10 cellular contexts compared by ENCODE assay signal in genomic region chr9:98121096-98121495, GRCh38. TPM values are rescaled to one million over a fixed set of nuclear protein-coding genes. Genes with fewer than 3 reads are reported as not detected.
DNase-seq lines count a peak whose midpoint lies in the region; ATAC-seq, FAIRE-seq and TF ChIP-seq lines count a peak whose summit lies in the region.
"Had no signal": no experiment of that assay in that cellular context is flagged by ENCODE, and none has a peak within 500 bp of the region (broad histone marks: within the 10 kb centered on the region; RNA-seq: fewer than 3 reads in every experiment).

No MANE protein-coding gene starts in this region.

- no peak for FAIRE-seq in urothelium cell line (lab: Jason Lieb, UNC)

- no peak overlapping the region for H3K4ac ChIP-seq in mesendoderm (ENCODE audit: low read depth, low read length)

- no peak overlapping the region for H2BK5ac ChIP-seq in mesendoderm (ENCODE audit: low read length)

- H3K27me3 ChIP-seq in BLaER1 (no peaks in the 10 kb centered on the region), HL-60 (ENCODE audit: insufficient read depth, poor library complexity, severe bottlenecking) (no peaks in the 10 kb centered on the region), mesendoderm (ENCODE audit: insufficient read depth, low read length, poor library complexity) (no peaks in the 10 kb centered on the region)

- TF ChIP-seq CTCF in HL-60 (IDR thresholded peaks at IDR 0.05; ENCODE audit: insufficient read depth, low read length) (no peak), GM13977 (IDR thresholded peaks at IDR 0.05; ENCODE audit: extremely low read depth, insufficient read depth, missing control alignments) (no peak)

- no peaks in the 10 kb centered on the region for H3K79me2 ChIP-seq in mesendoderm (ENCODE audit: control insufficient read depth, insufficient read depth, low read length)

- H4K5ac ChIP-seq in mesendoderm (ENCODE audit: low read length), result no peak overlapping the region

- H2BK120ac ChIP-seq in mesendoderm (ENCODE audit: low read depth, low read length), result no peak overlapping the region

- H3K4me2 ChIP-seq in BLaER1 (peak overlapping the region; percentile 54), mesendoderm (ENCODE audit: low read length) (no peak overlapping the region)

- no peak overlapping the region for H4K8ac ChIP-seq in mesendoderm (ENCODE audit: low read depth, low read length)

- H3K27ac ChIP-seq in BLaER1, result no peak overlapping the region
- H3K27ac ChIP-seq in HL-60 (replicated peaks), result peak overlapping the region; percentile 96
- H3K27ac ChIP-seq in mesendoderm (ENCODE audit: low read depth, low read length), result no peak overlapping the region

- H3K4me3 ChIP-seq in BLaER1 (no peak overlapping the region), HL-60 (replicated peaks; ENCODE audit: insufficient read depth, low read length) (no peak overlapping the region), mesendoderm (ENCODE audit: low read length) (no peak overlapping the region)

- no CpG with 5 or more reads among the region's 3 CpGs for WGBS in mesendoderm (ENCODE audit: extremely low coverage, insufficient coverage, low lambda C conversion rate)

- in situ Hi-C loops in GM13977 (cut with MboI; ENCODE audit: low pct_unique_long_range_greater_than_20kb, low sequenced_read_pairs, unreplicated experiment), result no loop called here

- no peak overlapping the region for H2BK15ac ChIP-seq in mesendoderm (replicated peaks; ENCODE audit: low read depth)

- H3K9ac ChIP-seq in BLaER1 (no peak overlapping the region), mesendoderm (ENCODE audit: low read length) (no peak overlapping the region)

- H3K9me3 ChIP-seq in BLaER1, result no peaks in the 10 kb centered on the region

- ATAC-seq in HG02798 (IDR thresholded peaks at IDR 0.05; ENCODE audit: poor library complexity, unreplicated experiment), result no peak
- ATAC-seq: Panc1 had no signal

- DNase-seq in HL-60 (ENCODE audit: low read depth in 1 of 2, low spot score in 1 of 2) (peak in 1 of 2 experiments; percentile 66), kidney tubule cell (ENCODE audit: low spot score) (peak; percentile 85), urothelium cell line (ENCODE audit: low spot score) (no peak), GM13977 (ENCODE audit: low spot score) (no peak), mesendoderm (no peak)
- DNase-seq in activated CD4-positive, alpha-beta memory T cell treated with anti-CD3 and anti-CD28 coated beads, Interleukin-2, amount 10 ng/mL, durations not matched to agents 7 days and 5 days, result no peak

- no peaks in the 10 kb centered on the region for H3K9me3 Mint-ChIP-seq in activated CD4-positive, alpha-beta memory T cell treated with anti-CD3 and anti-CD28 coated beads, Interleukin-2, amount 10 ng/mL, durations not matched to agents 7 days and 5 days
- H3K9me3 Mint-ChIP-seq: nephron had no signal

- POLR2A ChIA-PET in activated CD4-positive, alpha-beta memory T cell treated with anti-CD3 and anti-CD28 coated beads, Interleukin-2, amount 10 ng/mL, durations not matched to agents 7 days and 5 days (lab: Charles Lee), result interaction anchor here (0.9 to 7.4 kb wide), 9 partner anchors 8 to 199 kb away, joined by 3 to 221 read pairs (median 4); partner anchors contain the start of genes ANP32B, CORO2A, NANS and TBC1D2

- no peak overlapping the region for H3K4me3 Mint-ChIP-seq in activated CD4-positive, alpha-beta memory T cell treated with anti-CD3 and anti-CD28 coated beads, Interleukin-2, amount 10 ng/mL, durations not matched to agents 7 days and 5 days

- H3K56ac ChIP-seq in mesendoderm (ENCODE audit: low read length), result no peak overlapping the region

- no peak overlapping the region for H2AK5ac ChIP-seq in mesendoderm (ENCODE audit: low read length)

- H3K4me1 ChIP-seq in BLaER1 (peaks cover 79% of the 10 kb centered on the region), mesendoderm (ENCODE audit: control insufficient read depth, low read depth, low read length) (no peaks in the 10 kb centered on the region)

- CTCF ChIA-PET in activated CD4-positive, alpha-beta memory T cell treated with anti-CD3 and anti-CD28 coated beads, Interleukin-2, amount 10 ng/mL, durations not matched to agents 7 days and 5 days (lab: Charles Lee), result interaction anchor here (1.3 to 6.7 kb wide), 6 partner anchors 13 to 135 kb away, joined by 3 to 61 read pairs (median 22); partner anchors contain the start of gene TBC1D2

- no peaks in the 10 kb centered on the region for H4K20me1 ChIP-seq in BLaER1

- peaks cover 21% of the 10 kb centered on the region for H3K36me3 Mint-ChIP-seq in activated CD4-positive, alpha-beta memory T cell treated with anti-CD3 and anti-CD28 coated beads, Interleukin-2, amount 10 ng/mL, durations not matched to agents 7 days and 5 days (ENCODE audit: low read depth)

- no peaks in the 10 kb centered on the region for H3K79me1 ChIP-seq in mesendoderm (ENCODE audit: low read length)

- no peak overlapping the region for H3K18ac ChIP-seq in mesendoderm (ENCODE audit: low read length)

- H3K27me3 Mint-ChIP-seq in activated CD4-positive, alpha-beta memory T cell treated with anti-CD3 and anti-CD28 coated beads, Interleukin-2, amount 10 ng/mL, durations not matched to agents 7 days and 5 days, result no peaks in the 10 kb centered on the region

- H3K27ac Mint-ChIP-seq in activated CD4-positive, alpha-beta memory T cell treated with anti-CD3 and anti-CD28 coated beads, Interleukin-2, amount 10 ng/mL, durations not matched to agents 7 days and 5 days, result peak overlapping the region; percentile 90
- H3K27ac Mint-ChIP-seq: nephron had no signal

- H3K23ac ChIP-seq in mesendoderm (ENCODE audit: low read length), result no peak overlapping the region

- H3K4me1 Mint-ChIP-seq in activated CD4-positive, alpha-beta memory T cell treated with anti-CD3 and anti-CD28 coated beads, Interleukin-2, amount 10 ng/mL, durations not matched to agents 7 days and 5 days, result peaks cover 42% of the 10 kb centered on the region

- H3K36me3 ChIP-seq in BLaER1 (peaks cover 5% of the 10 kb centered on the region; the same call in 1 of the 2 replicates), mesendoderm (ENCODE audit: control insufficient read depth, insufficient read depth, low read length) (peaks cover 4% of the 10 kb centered on the region)

RNA-seq across cellular contexts. Expression of gene TRIM14, which starts 2.1 kb away (rescaled TPM):
- 100 to 1,000 TPM in 1 of 2 experiments, 10 to 100 TPM in 1; 99.4 to 101 TPM for total RNA-seq in activated CD4-positive, alpha-beta memory T cell treated with anti-CD3 and anti-CD28 coated beads, Interleukin-2, amount 10 ng/mL, durations not matched to agents 7 days and 5 days
- polyA plus RNA-seq in mesendoderm (2013, experiment 1 of 2), result 7.3 TPM
- polyA plus RNA-seq in mesendoderm (2013, experiment 2 of 2), result 7.3 TPM
